Comparison of ENCODE assay signal across 15 cellular contexts in the genomic region with DNA sequence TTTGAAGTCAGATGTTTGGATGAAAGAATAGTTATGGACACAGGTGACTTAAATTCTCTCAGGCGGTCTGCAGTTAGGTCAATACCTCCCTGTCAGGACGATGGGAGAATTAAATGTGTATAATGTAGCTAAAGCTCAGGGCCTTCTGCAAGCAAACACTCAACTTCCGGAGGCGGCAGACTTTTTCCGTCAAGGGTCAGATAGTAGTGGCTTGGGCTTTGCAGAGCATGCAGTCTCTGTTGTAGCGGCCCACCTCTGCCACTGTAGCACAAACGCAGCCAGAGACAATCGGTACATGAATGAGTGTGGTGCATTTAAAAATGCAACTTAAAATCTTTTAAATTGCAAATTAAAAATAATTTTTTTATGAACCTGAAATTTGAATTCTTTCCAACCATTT. TPM values are rescaled to one million over a fixed set of nuclear protein-coding genes. Genes with fewer than 3 reads are reported as not detected.
A peak's percentile ranks its signal among the peaks of the same experiment; 100 is the strongest.
DNase-seq lines count a peak whose midpoint lies in the region; ATAC-seq and TF ChIP-seq lines count a peak whose summit lies in the region.
"Had no signal": no experiment of that assay in that cellular context is flagged by ENCODE, and none has a peak within 500 bp of the region (broad histone marks: within the 10 kb centered on the region; RNA-seq: fewer than 3 reads in every experiment).

No MANE protein-coding gene starts in this region.

- H3K4me1 ChIP-seq in CD4-positive, alpha-beta memory T cell (ENCODE audit: insufficient read depth, low read length) = peaks cover 53% of the 10 kb centered on the region
- H3K4me1 ChIP-seq in lower lobe of right lung = peaks cover 42% of the 10 kb centered on the region

- H3K27me3 ChIP-seq in CD4-positive, alpha-beta memory T cell (ENCODE audit: insufficient read depth, low read length) = no peaks in the 10 kb centered on the region
- H3K27me3 ChIP-seq in lower lobe of right lung (ENCODE audit: low read depth) = no peaks in the 10 kb centered on the region
- H3K27me3 ChIP-seq: sigmoid colon, stomach had no signal

- DNase-seq in activated CD4-positive, alpha-beta T cell treated with anti-CD3 and anti-CD28 coated beads for 36 hours = peak; percentile 38
- DNase-seq in activated CD4-positive, alpha-beta T cell treated with anti-CD3 and anti-CD28 coated beads, Interleukin-2, amount 50 U/mL, for 1 hour = no peak
- peak in 1 of 5 donors; percentile 46 for DNase-seq in CD4-positive, alpha-beta memory T cell
- DNase-seq in activated B cell treated with CpG ODN at 0.5 μM for 24 hours = no peak
- DNase-seq in lower lobe of right lung = no peak
- no peak for DNase-seq in NCI-H2107 (lab: John Stamatoyannopoulos, UW)
- no peak for DNase-seq in NCI-H2081 treated with DMSO at 0.1 percent for 48 hours (lab: John Stamatoyannopoulos, UW)
- no peak for DNase-seq in EL
- DNase-seq: 8988T; activated CD4-positive, CD25-positive, alpha-beta regulatory T cell; kidney; MM.1S; NK-92 treated with Interleukin-12 subunit alpha and Interleukin-12 subunit beta, amount 100 ng/mL, for 24 hours; sigmoid colon; stomach had no signal

- POLR2A ChIA-PET in activated CD4-positive, alpha-beta T cell treated with anti-CD3 and anti-CD28 coated beads for 36 hours (lab: Charles Lee) = no interaction called here
- POLR2A ChIA-PET in CD4-positive, alpha-beta memory T cell (lab: Charles Lee; ENCODE audit: partially characterized antibody) = interaction anchor here (1.0 to 2.0 kb wide), 4 partner anchors 11 to 46 kb away, joined by 4 to 8 read pairs (median 4); no protein-coding TSS in a partner anchor
- POLR2A ChIA-PET in activated B cell treated with CpG ODN at 0.5 μM for 24 hours (lab: Charles Lee) = no interaction called here

- peak overlapping the region; percentile 31 for H3K27ac ChIP-seq in CD4-positive, alpha-beta memory T cell (ENCODE audit: low read depth, low read length)
- no peak overlapping the region for H3K27ac ChIP-seq in lower lobe of right lung
- H3K27ac ChIP-seq: sigmoid colon, stomach had no signal

- peak; percentile 26 for ATAC-seq in activated CD4-positive, alpha-beta T cell treated with anti-CD3 and anti-CD28 coated beads for 36 hours
- peak; percentile 29 for ATAC-seq in activated B cell treated with CpG ODN at 0.5 μM for 24 hours (ENCODE audit: low read depth)
- peak; percentile 48 to 52 for ATAC-seq in lower lobe of right lung

- intact Hi-C loops in activated CD4-positive, alpha-beta T cell treated with anti-CD3 and anti-CD28 coated beads for 36 hours (cut with DNase I, micrococcal nuclease) = loop anchor here in 1 of 2 experiments (5.0 kb wide), 1 partner anchor 49 kb away; a partner anchor contains a TSS
- intact Hi-C loops in CD4-positive, alpha-beta memory T cell (cut with micrococcal nuclease) = no loop called here
- intact Hi-C loops in activated B cell treated with CpG ODN at 0.5 μM for 24 hours (cut with micrococcal nuclease) = no loop called here
- intact Hi-C loops in lower lobe of right lung (cut with DNase I) = no loop called here

- H3K36me3 ChIP-seq in CD4-positive, alpha-beta memory T cell (ENCODE audit: insufficient read depth, low read length) = no peaks in the 10 kb centered on the region
- H3K36me3 ChIP-seq in lower lobe of right lung = no peaks in the 10 kb centered on the region
- H3K36me3 ChIP-seq: sigmoid colon, stomach had no signal

- peaks cover 37% of the 10 kb centered on the region for H3K4me1 Mint-ChIP-seq in activated CD4-positive, alpha-beta T cell treated with anti-CD3 and anti-CD28 coated beads for 36 hours
- peaks cover 30 to 62% (median 43%) of the 10 kb centered on the region in 4 donors for H3K4me1 Mint-ChIP-seq in CD4-positive, alpha-beta memory T cell
- H3K4me1 Mint-ChIP-seq in activated B cell treated with CpG ODN at 0.5 μM for 24 hours = peaks cover 35% of the 10 kb centered on the region

- H3K36me3 Mint-ChIP-seq in activated CD4-positive, alpha-beta T cell treated with anti-CD3 and anti-CD28 coated beads for 36 hours (ENCODE audit: low read depth) = no peaks in the 10 kb centered on the region
- no peaks in the 10 kb centered on the region for H3K36me3 Mint-ChIP-seq in CD4-positive, alpha-beta memory T cell
- no peaks in the 10 kb centered on the region for H3K36me3 Mint-ChIP-seq in activated B cell treated with CpG ODN at 0.5 μM for 24 hours (ENCODE audit: low read depth)

- H3K4me3 ChIP-seq in CD4-positive, alpha-beta memory T cell (ENCODE audit: low read length in 2 of 2) = no peak overlapping the region
- no peak overlapping the region for H3K4me3 ChIP-seq in lower lobe of right lung
- H3K4me3 ChIP-seq: sigmoid colon, stomach had no signal

- CTCF ChIA-PET in activated CD4-positive, alpha-beta T cell treated with anti-CD3 and anti-CD28 coated beads for 36 hours (lab: Charles Lee) = interaction anchor here (0.6 to 5.9 kb wide), 5 partner anchors 12 to 90 kb away, joined by 3 to 41 read pairs (median 6); no protein-coding TSS in a partner anchor
- CTCF ChIA-PET in CD4-positive, alpha-beta memory T cell (lab: Charles Lee; ENCODE audit: partially characterized antibody) = interaction anchor here (0.9 to 14.8 kb wide), 8 partner anchors 11 to 158 kb away, joined by 3 to 382 read pairs (median 20); a partner anchor contains a TSS
- CTCF ChIA-PET in activated B cell treated with CpG ODN at 0.5 μM for 24 hours (lab: Charles Lee) = interaction anchor here (1.4 kb wide), 1 partner anchor 10 kb away, joined by 6 read pairs; no protein-coding TSS in a partner anchor

- no peak overlapping the region for H3K4me3 Mint-ChIP-seq in activated CD4-positive, alpha-beta T cell treated with anti-CD3 and anti-CD28 coated beads for 36 hours
- H3K4me3 Mint-ChIP-seq in CD4-positive, alpha-beta memory T cell = peak overlapping the region in 7 of 8 donors; percentile 6 to 74 (median 59)
- no peak overlapping the region for H3K4me3 Mint-ChIP-seq in activated B cell treated with CpG ODN at 0.5 μM for 24 hours

- peak overlapping the region; percentile 44 for H3K27ac Mint-ChIP-seq in activated CD4-positive, alpha-beta T cell treated with anti-CD3 and anti-CD28 coated beads for 36 hours
- peak overlapping the region; percentile 68 to 90 (median 83) for H3K27ac Mint-ChIP-seq in CD4-positive, alpha-beta memory T cell
- H3K27ac Mint-ChIP-seq in activated B cell treated with CpG ODN at 0.5 μM for 24 hours = no peak overlapping the region

- H3K27me3 Mint-ChIP-seq in activated CD4-positive, alpha-beta T cell treated with anti-CD3 and anti-CD28 coated beads for 36 hours = no peaks in the 10 kb centered on the region
- H3K27me3 Mint-ChIP-seq in CD4-positive, alpha-beta memory T cell = no peaks in the 10 kb centered on the region
- H3K27me3 Mint-ChIP-seq in activated B cell treated with CpG ODN at 0.5 μM for 24 hours = peaks cover 3% of the 10 kb centered on the region

- TF ChIP-seq CTCF in activated B cell treated with CpG ODN at 0.5 μM for 24 hours (IDR thresholded peaks at IDR 0.05) (no peak), lower lobe of right lung (IDR thresholded peaks at IDR 0.05) (no peak)

- no peaks in the 10 kb centered on the region for H3K9me3 Mint-ChIP-seq in activated CD4-positive, alpha-beta T cell treated with anti-CD3 and anti-CD28 coated beads for 36 hours (ENCODE audit: low read depth)
- peaks cover 0 to 2% (median 0%) of the 10 kb centered on the region in 8 donors for H3K9me3 Mint-ChIP-seq in CD4-positive, alpha-beta memory T cell
- no peaks in the 10 kb centered on the region for H3K9me3 Mint-ChIP-seq in activated B cell treated with CpG ODN at 0.5 μM for 24 hours

- no peaks in the 10 kb centered on the region for H3K9me3 ChIP-seq in CD4-positive, alpha-beta memory T cell (ENCODE audit: control insufficient read depth in 1 of 2, low read length in 2 of 2)
- H3K9me3 ChIP-seq in lower lobe of right lung = no peaks in the 10 kb centered on the region
- H3K9me3 ChIP-seq: sigmoid colon, stomach had no signal

RNA-seq across cellular contexts. Expression of a gene that starts 47.4 kb away (rescaled TPM):
- total RNA-seq in activated CD4-positive, alpha-beta T cell treated with anti-CD3 and anti-CD28 coated beads for 36 hours = 1 to 10 TPM; 8.1 to 9.3 TPM
- total RNA-seq in CD4-positive, alpha-beta memory T cell = 10 to 100 TPM; 16.8 to 17.8 TPM
- 10 to 100 TPM; 11.9 to 12.9 TPM for polyA plus RNA-seq in CD4-positive, alpha-beta memory T cell
- 0.24 TPM in 1 of 2 replicates, not detected in the other for total RNA-seq in activated B cell treated with CpG ODN at 0.5 μM for 24 hours
- 25.6 TPM for total RNA-seq in lower lobe of right lung

Comparison
In these comparisons a context has a peak if more than half of its experiments do, and no peak if none do; other contexts are left out.
1. H3K4me3 Mint-ChIP-seq: peak in CD4-positive, alpha-beta memory T cell (7 of 8); none in activated CD4-positive, alpha-beta T cell treated with anti-CD3 and anti-CD28 coated beads for 36 hours (single experiment) and activated B cell treated with CpG ODN at 0.5 μM for 24 hours (single experiment).
2. Peak in every context shown above with its lines, with median percentiles within 50 percentile points of each other: ATAC-seq.